ENCODE assay signal across 24 cellular contexts in the genomic region with DNA sequence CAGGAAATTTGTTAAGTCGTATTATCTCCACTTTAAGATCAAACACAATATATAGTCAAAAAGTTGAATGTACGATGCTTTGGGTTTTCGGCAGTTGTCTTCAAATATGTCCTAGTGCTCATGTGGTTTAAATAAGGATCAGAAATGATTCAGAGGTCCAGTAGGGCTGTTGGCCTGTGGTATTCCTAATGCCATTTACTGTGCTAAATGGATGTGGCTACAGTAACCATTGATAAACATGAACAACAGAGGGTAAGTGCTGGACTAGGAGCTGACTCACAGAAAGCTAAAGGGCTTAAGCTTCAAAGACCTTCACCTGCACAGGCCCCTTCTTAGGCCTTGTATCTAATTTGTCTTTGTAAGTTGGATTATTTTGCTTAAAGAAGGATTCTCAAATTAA.
"Had no signal": no experiment of that assay in that cellular context is flagged by ENCODE, and none has a peak within 500 bp of the region (broad histone marks: within the 10 kb centered on the region; RNA-seq: fewer than 3 reads in every experiment).

No MANE protein-coding gene starts in this region.

- ATAC-seq: left colon; left ventricle myocardium superior; natural killer cell; right lobe of liver; stimulated activated naive B cell treated with anti-CD40 and anti-IgM and Interleukin-4, amounts not matched to agents 10 μg/mL and 1 μg/mL and 100 μg/mL, for 72 hours; stimulated activated naive CD8-positive, alpha-beta T cell treated with anti-CD3 and anti-CD28 coated beads, Interleukin-15, amount 100 ng/mL, for 72 hours; upper lobe of right lung had no signal

- H3K4me1 ChIP-seq: right lobe of liver, testis, tibial nerve, upper lobe of right lung, vagina had no signal

- H3K27ac Mint-ChIP-seq: natural killer cell; progenitor cell of endocrine pancreas; stimulated activated naive B cell treated with anti-CD40 and anti-IgM and Interleukin-4, amounts not matched to agents 10 μg/mL and 1 μg/mL and 100 μg/mL, for 72 hours; stimulated activated naive CD8-positive, alpha-beta T cell treated with anti-CD3 and anti-CD28 coated beads, Interleukin-15, amount 100 ng/mL, for 72 hours had no signal

- H2AFZ ChIP-seq: hepatocyte had no signal

- H3K4me3 Mint-ChIP-seq: natural killer cell; neural crest cell; stimulated activated naive B cell treated with anti-CD40 and anti-IgM and Interleukin-4, amounts not matched to agents 10 μg/mL and 1 μg/mL and 100 μg/mL, for 72 hours; stimulated activated naive CD8-positive, alpha-beta T cell treated with anti-CD3 and anti-CD28 coated beads, Interleukin-15, amount 100 ng/mL, for 72 hours had no signal

- H3K36me3 ChIP-seq: ovary had no signal

- H3K27ac ChIP-seq: coronary artery, dorsolateral prefrontal cortex, hepatocyte, ovary, right lobe of liver, testis, tibial nerve, upper lobe of right lung, vagina had no signal

- DNase-seq: dorsolateral prefrontal cortex; effector CD8-positive, alpha-beta T cell; foreskin melanocyte; head of caudate nucleus; left colon; left ventricle myocardium superior; mesendoderm; natural killer cell; nucleus accumbens; ovary; right lobe of liver; stimulated activated CD4-positive, alpha-beta T cell treated with anti-CD3 and anti-CD28 coated beads, Interleukin-2, amount 100 ng/mL, for 24 hours; stimulated activated CD4-positive, alpha-beta T cell treated with anti-CD3 and anti-CD28 coated beads, Interleukin-4, amount 100 ng/mL, for 4 hours; stimulated activated naive B cell treated with anti-CD40 and anti-IgM and Interleukin-4, amounts not matched to agents 10 μg/mL and 1 μg/mL and 100 μg/mL, for 72 hours; stimulated activated naive CD8-positive, alpha-beta T cell treated with anti-CD3 and anti-CD28 coated beads, Interleukin-15, amount 100 ng/mL, for 72 hours; testis; upper lobe of right lung had no signal

- H3K27me3 ChIP-seq: dorsolateral prefrontal cortex, hepatocyte, ovary, right lobe of liver, testis, tibial nerve, upper lobe of right lung, vagina had no signal

- H3K9me3 ChIP-seq: ovary, right lobe of liver, testis, tibial nerve, upper lobe of right lung, vagina had no signal

- H3K27me3 Mint-ChIP-seq: progenitor cell of endocrine pancreas; stimulated activated naive B cell treated with anti-CD40 and anti-IgM and Interleukin-4, amounts not matched to agents 10 μg/mL and 1 μg/mL and 100 μg/mL, for 72 hours; stimulated activated naive CD8-positive, alpha-beta T cell treated with anti-CD3 and anti-CD28 coated beads, Interleukin-15, amount 100 ng/mL, for 72 hours had no signal

- H3K4me2 ChIP-seq: hepatocyte had no signal

- H3K36me3 Mint-ChIP-seq: natural killer cell; stimulated activated naive B cell treated with anti-CD40 and anti-IgM and Interleukin-4, amounts not matched to agents 10 μg/mL and 1 μg/mL and 100 μg/mL, for 72 hours had no signal

- H3K9me3 Mint-ChIP-seq: natural killer cell; neural crest cell; stimulated activated naive CD8-positive, alpha-beta T cell treated with anti-CD3 and anti-CD28 coated beads, Interleukin-15, amount 100 ng/mL, for 72 hours had no signal

- H3K4me1 Mint-ChIP-seq: natural killer cell; neural crest cell; stimulated activated naive B cell treated with anti-CD40 and anti-IgM and Interleukin-4, amounts not matched to agents 10 μg/mL and 1 μg/mL and 100 μg/mL, for 72 hours; stimulated activated naive CD8-positive, alpha-beta T cell treated with anti-CD3 and anti-CD28 coated beads, Interleukin-15, amount 100 ng/mL, for 72 hours had no signal

- H3K4me3 ChIP-seq: coronary artery, dorsolateral prefrontal cortex, hepatocyte, lung, ovary, right lobe of liver, testis, tibial nerve, upper lobe of right lung, vagina had no signal

- H3K79me2 ChIP-seq: hepatocyte had no signal
